In genomic region chr9:99042620-99043019, GRCh38 we compare ENCODE assay signal across 25 cellular contexts.
"Had no signal": no experiment of that assay in that cellular context is flagged by ENCODE, and none has a peak within 500 bp of the region (broad histone marks: within the 10 kb centered on the region; RNA-seq: fewer than 3 reads in every experiment).

No MANE protein-coding gene starts in this region.

- H3K4me1 ChIP-seq: ascending aorta, breast epithelium had no signal

- H3K27me3 ChIP-seq: ascending aorta, breast epithelium, cardiac muscle cell, esophagus squamous epithelium, gastroesophageal sphincter had no signal

- ATAC-seq: activated CD8-positive, alpha-beta T cell treated with anti-CD3 and anti-CD28 coated beads, Interleukin-2, amount 10 ng/mL, durations not matched to agents 7 days and 5 days; activated naive CD4-positive, alpha-beta T cell treated with anti-CD3 and anti-CD28 coated beads, Interleukin-2, amount 50 U/mL, for 72 hours; activated T-cell treated with anti-CD3 and anti-CD28 coated beads, Interleukin-2, amount 50 U/mL, for 72 hours; effector memory CD8-positive, alpha-beta T cell; gastroesophageal sphincter; WTC11 had no signal

- DNase-seq: activated CD4-positive, alpha-beta memory T cell treated with anti-CD3 and anti-CD28 coated beads for 36 hours; activated CD4-positive, alpha-beta T cell treated with anti-CD3 and anti-CD28 coated beads for 48 hours; activated CD8-positive, alpha-beta memory T cell treated with anti-CD3 and anti-CD28 coated beads, Interleukin-2, amount 50 U/mL, for 48 hours; activated CD8-positive, alpha-beta T cell treated with anti-CD3 and anti-CD28 coated beads, Interleukin-2, amount 10 ng/mL, durations not matched to agents 7 days and 5 days; activated gamma-delta T cell; activated naive CD4-positive, alpha-beta T cell; activated naive CD4-positive, alpha-beta T cell treated with anti-CD3 and anti-CD28 coated beads, Interleukin-2, amount 10 ng/mL, durations not matched to agents 7 days and 5 days; activated naive CD8-positive, alpha-beta T cell treated with anti-CD3 and anti-CD28 coated beads, Interleukin-2, amount 10 ng/mL, durations not matched to agents 7 days and 5 days; activated T-cell treated with anti-CD3 and anti-CD28 coated beads for 4 hours; activated T-cell treated with anti-CD3 and anti-CD28 coated beads, Interleukin-2, amount 50 U/mL, for 24 hours; activated T-cell treated with anti-CD3 and anti-CD28 coated beads, Interleukin-2, amount 50 U/mL, for 72 hours; effector CD4-positive, alpha-beta T cell; effector memory CD8-positive, alpha-beta T cell; esophagus squamous epithelium; foreskin melanocyte; T-helper 2 cell had no signal

- H3K27ac ChIP-seq: ascending aorta, breast epithelium, cardiac muscle cell, coronary artery, epithelial cell of prostate, esophagus squamous epithelium, VCaP had no signal

- H3K4me3 ChIP-seq: ascending aorta, breast epithelium, cardiac muscle cell, coronary artery, esophagus squamous epithelium, gastroesophageal sphincter had no signal

- H3K36me3 ChIP-seq: ascending aorta, breast epithelium, cardiac muscle cell had no signal
